In the genomic region with DNA sequence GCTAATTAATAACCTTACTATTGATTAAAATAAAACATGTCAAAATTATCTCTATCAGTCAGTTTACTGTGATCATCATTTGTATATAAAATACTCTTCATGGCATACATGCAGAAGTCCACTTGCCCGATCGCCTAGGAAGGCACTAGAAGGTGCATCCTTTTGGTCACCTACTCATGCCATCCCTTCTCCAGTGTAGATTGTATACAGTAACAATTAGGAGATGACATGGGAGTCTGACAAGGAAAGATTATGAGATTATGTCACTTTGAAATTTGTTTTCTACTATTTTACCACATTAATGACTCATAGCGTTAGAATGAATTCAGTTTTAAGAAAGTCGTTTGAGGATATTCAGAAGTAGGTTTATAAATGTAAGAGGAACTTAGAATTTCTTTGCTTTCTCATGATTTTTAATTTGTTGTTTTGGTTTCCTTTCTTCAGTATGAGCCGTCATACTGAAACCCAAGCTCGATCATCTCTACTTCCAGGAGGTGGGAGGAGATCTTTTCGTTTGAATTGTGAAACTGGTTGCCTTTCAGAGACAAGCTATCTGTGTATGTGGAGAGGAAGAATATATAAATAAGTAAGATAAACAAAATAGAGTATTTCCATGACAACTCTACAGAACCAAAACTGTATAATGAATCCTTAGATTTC, we compare ENCODE assay signal across 15 cellular contexts. TPM values are rescaled to one million over a fixed set of nuclear protein-coding genes. Genes with fewer than 3 reads are reported as not detected.
DNase-seq lines count a peak whose midpoint lies in the region; ATAC-seq and TF ChIP-seq lines count a peak whose summit lies in the region.
"Had no signal": no experiment of that assay in that cellular context is flagged by ENCODE, and none has a peak within 500 bp of the region (broad histone marks: within the 10 kb centered on the region; RNA-seq: fewer than 3 reads in every experiment).

No MANE protein-coding gene starts in this region.

- no peaks in the 10 kb centered on the region for H3K9me3 Mint-ChIP-seq in activated CD4-positive, alpha-beta T cell treated with anti-CD3 and anti-CD28 coated beads, Interleukin-2, amount 10 ng/mL, durations not matched to agents 24 days and 14 days

- ATAC-seq in GM21825 (IDR thresholded peaks at IDR 0.05; ENCODE audit: unreplicated experiment) (peak; percentile 81), HG03442 (IDR thresholded peaks at IDR 0.05; ENCODE audit: unreplicated experiment) (peak; percentile 78)
- ATAC-seq: gastrocnemius medialis had no signal

- intact Hi-C loops in activated CD4-positive, alpha-beta T cell treated with anti-CD3 and anti-CD28 coated beads, Interleukin-2, amount 10 ng/mL, durations not matched to agents 24 days and 14 days (cut with micrococcal nuclease), result no loop called here

- no peaks in the 10 kb centered on the region for H3K36me3 Mint-ChIP-seq in activated CD4-positive, alpha-beta T cell treated with anti-CD3 and anti-CD28 coated beads, Interleukin-2, amount 10 ng/mL, durations not matched to agents 24 days and 14 days (ENCODE audit: low read depth)

- H3K27me3 Mint-ChIP-seq in activated CD4-positive, alpha-beta T cell treated with anti-CD3 and anti-CD28 coated beads, Interleukin-2, amount 10 ng/mL, durations not matched to agents 24 days and 14 days, result peaks cover 8% of the 10 kb centered on the region

- peaks cover 11% of the 10 kb centered on the region for H3K4me1 Mint-ChIP-seq in activated CD4-positive, alpha-beta T cell treated with anti-CD3 and anti-CD28 coated beads, Interleukin-2, amount 10 ng/mL, durations not matched to agents 24 days and 14 days

- peak; percentile 63 for DNase-seq in activated CD4-positive, alpha-beta T cell treated with anti-CD3 and anti-CD28 coated beads, Interleukin-2, amount 10 ng/mL, durations not matched to agents 24 days and 14 days
- no peak for DNase-seq in activated CD4-positive, alpha-beta T cell treated with anti-CD3 and anti-CD28 coated beads, Interleukin-2, amount 50 U/mL, for 48 hours
- peak; percentile 12 for DNase-seq in medulla oblongata (ENCODE audit: extremely low spot score)
- DNase-seq in NCI-H2227 (lab: John Stamatoyannopoulos, UW; ENCODE audit: unreplicated experiment), result no peak
- DNase-seq in foreskin fibroblast, result no peak
- DNase-seq in NCI-H82 (lab: John Stamatoyannopoulos, UW), result no peak
- DNase-seq: EL; gastrocnemius medialis; GOT3; NCI-H526 treated with DMSO at 0.1 percent for 48 hours; stimulated activated CD4-positive, alpha-beta T cell treated with anti-CD3 and anti-CD28 coated beads, Interleukin-4, amount 100 ng/mL, for 4 hours had no signal

- no peak overlapping the region for H3K4me3 ChIP-seq in foreskin fibroblast (ENCODE audit: low read depth in 1 of 2, low read length in 2 of 2)
- H3K4me3 ChIP-seq: gastrocnemius medialis, thoracic aorta had no signal

- H3K27ac Mint-ChIP-seq in activated CD4-positive, alpha-beta T cell treated with anti-CD3 and anti-CD28 coated beads, Interleukin-2, amount 10 ng/mL, durations not matched to agents 24 days and 14 days, result no peak overlapping the region

- no peak for TF ChIP-seq CTCF in foreskin fibroblast (IDR thresholded peaks at IDR 0.05; ENCODE audit: low read depth, low read length)

- peak overlapping the region; percentile 4 for H3K4me3 Mint-ChIP-seq in activated CD4-positive, alpha-beta T cell treated with anti-CD3 and anti-CD28 coated beads, Interleukin-2, amount 10 ng/mL, durations not matched to agents 24 days and 14 days

RNA-seq across cellular contexts. Expression of a gene that starts 51.1 kb away (rescaled TPM):
- not detected in 2 replicates for total RNA-seq in activated CD4-positive, alpha-beta T cell treated with anti-CD3 and anti-CD28 coated beads, Interleukin-2, amount 10 ng/mL, durations not matched to agents 24 days and 14 days
- total RNA-seq: T-helper 1 cell treated with Interleukin-12 subunit alpha and Interleukin-12 subunit beta and Interleukin-4 antibody, amounts not matched to agents 30 ng/mL and 1 ng/mL, for 36 hours had no signal

Comparison
In these comparisons a context has a peak if more than half of its experiments do, and no peak if none do; other contexts are left out.
1. DNase-seq: peak in activated CD4-positive, alpha-beta T cell treated with anti-CD3 and anti-CD28 coated beads, Interleukin-2, amount 10 ng/mL, durations not matched to agents 24 days and 14 days (single experiment) and medulla oblongata (single experiment); none in activated CD4-positive, alpha-beta T cell treated with anti-CD3 and anti-CD28 coated beads, Interleukin-2, amount 50 U/mL, for 48 hours (0 of 2), NCI-H2227 (single experiment), foreskin fibroblast (0 of 2) and NCI-H82 (single experiment).